In genomic region chr12:121932914-121933521, GRCh38 we compare ENCODE assay signal across 17 cellular contexts. TPM values are rescaled to one million over a fixed set of nuclear protein-coding genes. Genes with fewer than 3 reads are reported as not detected.
DNase-seq lines count a peak whose midpoint lies in the region; ATAC-seq and TF ChIP-seq lines count a peak whose summit lies in the region.
"Had no signal": no experiment of that assay in that cellular context is flagged by ENCODE, and none has a peak within 500 bp of the region (broad histone marks: within the 10 kb centered on the region; RNA-seq: fewer than 3 reads in every experiment).

No MANE protein-coding gene starts in this region.

- H3K4me1 ChIP-seq in CD8-positive, alpha-beta memory T cell (ENCODE audit: insufficient read depth, low read length), result no peaks in the 10 kb centered on the region

- H3K9me3 Mint-ChIP-seq in CD8-positive, alpha-beta memory T cell, result no peaks in the 10 kb centered on the region
- H3K9me3 Mint-ChIP-seq in WTC11 (peaks cover 17% of the 10 kb centered on the region), chondrocyte (ENCODE audit: low read depth) (peaks cover 8% of the 10 kb centered on the region)
- no peaks in the 10 kb centered on the region for H3K9me3 Mint-ChIP-seq in stimulated activated memory B cell treated with anti-CD40 and anti-IgM and Interleukin-4, amounts not matched to agents 10 μg/mL and 1 μg/mL and 100 μg/mL, for 72 hours
- no peaks in the 10 kb centered on the region for H3K9me3 Mint-ChIP-seq in T-helper 2 cell treated with Interferon-gamma antibody and Interleukin-4, amounts not matched to agents 5 μg/mL and 100 μg/mL, for 36 hours

- H3K4me3 Mint-ChIP-seq in CD8-positive, alpha-beta memory T cell, result no peak overlapping the region
- H3K4me3 Mint-ChIP-seq in WTC11 (no peak overlapping the region), chondrocyte (ENCODE audit: unreplicated experiment) (no peak overlapping the region)
- H3K4me3 Mint-ChIP-seq in stimulated activated memory B cell treated with anti-CD40 and anti-IgM and Interleukin-4, amounts not matched to agents 10 μg/mL and 1 μg/mL and 100 μg/mL, for 72 hours, result no peak overlapping the region
- H3K4me3 Mint-ChIP-seq in T-helper 2 cell treated with Interferon-gamma antibody and Interleukin-4, amounts not matched to agents 5 μg/mL and 100 μg/mL, for 36 hours, result no peak overlapping the region
- H3K4me3 Mint-ChIP-seq: HFFc6 had no signal

- no peaks in the 10 kb centered on the region for H3K9me3 ChIP-seq in CD8-positive, alpha-beta memory T cell (ENCODE audit: low read length)

- ATAC-seq in WTC11 (no peak), HG03460 (IDR thresholded peaks at IDR 0.05; ENCODE audit: unreplicated experiment) (no peak)
- no peak for ATAC-seq in stimulated activated memory B cell treated with anti-CD40 and anti-IgM and Interleukin-4, amounts not matched to agents 10 μg/mL and 1 μg/mL and 100 μg/mL, for 72 hours
- ATAC-seq: GM12878 had no signal

- H3K4me3 ChIP-seq in CD8-positive, alpha-beta memory T cell (ENCODE audit: low read length), result no peak overlapping the region
- H3K4me3 ChIP-seq: GM12878 had no signal

- H3K36me3 ChIP-seq in CD8-positive, alpha-beta memory T cell (ENCODE audit: insufficient read depth, low read length), result no peaks in the 10 kb centered on the region

- peaks cover 0 to 4% of the 10 kb centered on the region in 2 donors for H3K27me3 Mint-ChIP-seq in CD8-positive, alpha-beta memory T cell
- H3K27me3 Mint-ChIP-seq in WTC11 (ENCODE audit: low read depth), result no peaks in the 10 kb centered on the region; the same call in 1 of the 2 replicates
- H3K27me3 Mint-ChIP-seq in stimulated activated memory B cell treated with anti-CD40 and anti-IgM and Interleukin-4, amounts not matched to agents 10 μg/mL and 1 μg/mL and 100 μg/mL, for 72 hours, result no peaks in the 10 kb centered on the region
- H3K27me3 Mint-ChIP-seq in chondrocyte (ENCODE audit: low read depth), result no peaks in the 10 kb centered on the region
- no peaks in the 10 kb centered on the region for H3K27me3 Mint-ChIP-seq in T-helper 2 cell treated with Interferon-gamma antibody and Interleukin-4, amounts not matched to agents 5 μg/mL and 100 μg/mL, for 36 hours (ENCODE audit: low read depth)

- peak overlapping the region; percentile 82 for H3K27ac ChIP-seq in CD8-positive, alpha-beta memory T cell (ENCODE audit: low read depth, low read length)

- POLR2A ChIA-PET in CD8-positive, alpha-beta memory T cell (lab: Charles Lee), result no interaction called here
- POLR2A ChIA-PET in WTC11 (lab: Charles Lee), result no interaction called here

- TF ChIP-seq CTCF in WTC11 (IDR thresholded peaks at IDR 0.05) (no peak), chondrocyte (IDR thresholded peaks at IDR 0.05) (no peak)

- H3K36me3 Mint-ChIP-seq in CD8-positive, alpha-beta memory T cell, result peaks cover 0 to 9% (median 0%) of the 10 kb centered on the region in 3 donors
- H3K36me3 Mint-ChIP-seq in WTC11 (peaks cover 15% of the 10 kb centered on the region), chondrocyte (ENCODE audit: low read depth) (peaks cover 52% of the 10 kb centered on the region)
- peaks cover 28% of the 10 kb centered on the region for H3K36me3 Mint-ChIP-seq in stimulated activated memory B cell treated with anti-CD40 and anti-IgM and Interleukin-4, amounts not matched to agents 10 μg/mL and 1 μg/mL and 100 μg/mL, for 72 hours
- H3K36me3 Mint-ChIP-seq in T-helper 2 cell treated with Interferon-gamma antibody and Interleukin-4, amounts not matched to agents 5 μg/mL and 100 μg/mL, for 36 hours (ENCODE audit: low read depth), result peaks cover 3% of the 10 kb centered on the region

- no peak for DNase-seq in CD8-positive, alpha-beta memory T cell
- DNase-seq in WTC11 (ENCODE audit: low spot score) (no peak), mesenteric fat pad (ENCODE audit: low spot score) (peak; percentile 20), chondrocyte (ENCODE audit: low spot score) (no peak), NOMO-1 (lab: John Stamatoyannopoulos, UW; ENCODE audit: unreplicated experiment in 2 of 2) (no peak)
- no peak for DNase-seq in T-helper 2 cell treated with Interferon-gamma antibody and Interleukin-4, amounts not matched to agents 5 μg/mL and 100 μg/mL, for 36 hours (ENCODE audit: low spot score)
- DNase-seq: DMS 273 treated with DMSO at 0.1 percent for 48 hours; GDM1; GOT3; HFFc6; NCI-H187 treated with DMSO at 0.1 percent for 48 hours; NCI-H446; NK-92 treated with Interleukin-12 subunit alpha and Interleukin-12 subunit beta, amount 100 ng/mL, for 24 hours; RPMI8226 had no signal

- peaks cover 0 to 6% (median 4%) of the 10 kb centered on the region in 3 donors for H3K4me1 Mint-ChIP-seq in CD8-positive, alpha-beta memory T cell
- H3K4me1 Mint-ChIP-seq in WTC11, result peaks cover 28% of the 10 kb centered on the region
- H3K4me1 Mint-ChIP-seq in stimulated activated memory B cell treated with anti-CD40 and anti-IgM and Interleukin-4, amounts not matched to agents 10 μg/mL and 1 μg/mL and 100 μg/mL, for 72 hours, result peaks cover 6% of the 10 kb centered on the region
- peaks cover 4% of the 10 kb centered on the region for H3K4me1 Mint-ChIP-seq in chondrocyte (ENCODE audit: low read depth)
- peaks cover 3% of the 10 kb centered on the region for H3K4me1 Mint-ChIP-seq in T-helper 2 cell treated with Interferon-gamma antibody and Interleukin-4, amounts not matched to agents 5 μg/mL and 100 μg/mL, for 36 hours (ENCODE audit: low read depth)

- no peak overlapping the region for H3K27ac Mint-ChIP-seq in CD8-positive, alpha-beta memory T cell
- H3K27ac Mint-ChIP-seq in WTC11 (peak overlapping the region; percentile 76), chondrocyte (ENCODE audit: unreplicated experiment) (no peak overlapping the region)
- H3K27ac Mint-ChIP-seq in stimulated activated memory B cell treated with anti-CD40 and anti-IgM and Interleukin-4, amounts not matched to agents 10 μg/mL and 1 μg/mL and 100 μg/mL, for 72 hours, result peak overlapping the region; percentile 5
- no peak overlapping the region for H3K27ac Mint-ChIP-seq in T-helper 2 cell treated with Interferon-gamma antibody and Interleukin-4, amounts not matched to agents 5 μg/mL and 100 μg/mL, for 36 hours
- H3K27ac Mint-ChIP-seq: HFFc6 had no signal

- H3K27me3 ChIP-seq in CD8-positive, alpha-beta memory T cell (ENCODE audit: insufficient read depth, low read length, poor library complexity, severe bottlenecking), result no peaks in the 10 kb centered on the region

- CTCF ChIA-PET in CD8-positive, alpha-beta memory T cell (lab: Charles Lee), result no interaction called here
- CTCF ChIA-PET in WTC11 (lab: Charles Lee), result interaction anchor here (0.5 to 2.7 kb wide), 8 partner anchors 15 to 139 kb away, joined by 3 to 11 read pairs (median 3); partner anchors contain the start of genes CFAP251 and PSMD9

TF ChIP-seq in WTC11, 78 proteins besides CTCF, POLR2A, EP300 and RAD21:
- TF ChIP-seq ZBTB21 (CRISPR knock-in tag; IDR thresholded peaks at IDR 0.05; ENCODE audit: borderline replicate concordance) (no peak), SP1 (CRISPR knock-in tag; conservative IDR thresholded peaks at IDR 0.05) (0 out of 2 replicates have a peak, but pooled peaks have one; percentile 6)

RNA-seq across cellular contexts. Expression of gene CFAP251, which starts 14.6 kb away (rescaled TPM):
- under 1 TPM; 0.31 to 0.72 TPM for total RNA-seq in CD8-positive, alpha-beta memory T cell
- polyA plus RNA-seq in CD8-positive, alpha-beta memory T cell, result not detected
- total RNA-seq in WTC11 (2021) (2.9 to 3.1 TPM (median 3.0 TPM) in 3 replicates), mesenteric fat pad (2.1 TPM), chondrocyte (3.5 to 6.4 TPM (median 4.5 TPM) in 3 replicates)

RNA-seq across cellular contexts. Expression of gene PSMD9, which starts 44.4 kb away (rescaled TPM):
- total RNA-seq in CD8-positive, alpha-beta memory T cell, result 10 to 100 TPM; 83.7 to 89.9 TPM
- 99.3 TPM for polyA plus RNA-seq in CD8-positive, alpha-beta memory T cell
- 35.3 to 36.4 TPM (median 36.2 TPM) in 3 replicates for total RNA-seq in WTC11 (2021)
- total RNA-seq in mesenteric fat pad, result 54.7 TPM
- total RNA-seq in chondrocyte, result 49.7 to 61.9 TPM (median 53.5 TPM) in 3 replicates

Comparison
In these comparisons a context has a peak if more than half of its experiments do, and no peak if none do; other contexts are left out.
1. H3K27ac Mint-ChIP-seq: peak in WTC11 (single experiment) and stimulated activated memory B cell treated with anti-CD40 and anti-IgM and Interleukin-4, amounts not matched to agents 10 μg/mL and 1 μg/mL and 100 μg/mL, for 72 hours (single experiment); none in CD8-positive, alpha-beta memory T cell (0 of 8), chondrocyte (single experiment) and T-helper 2 cell treated with Interferon-gamma antibody and Interleukin-4, amounts not matched to agents 5 μg/mL and 100 μg/mL, for 36 hours (single experiment).